ENCODE assay signal across 1 cellular context in genomic region chr2:58042486-58042970, GRCh38.
TF ChIP-seq lines count a peak whose summit lies in the region.

No MANE protein-coding gene starts in this region.

TF ChIP-seq in GM12878, 131 proteins besides CTCF, POLR2A, EP300 and RAD21 (continued from another document):
- TF ChIP-seq IRF3 (IDR thresholded peaks at IDR 0.05) (no peak), RUNX3 (IDR thresholded peaks at IDR 0.05; ENCODE audit: low read length) (peak; percentile 59; the same call in 1 of the 2 replicates), STAT3 (IDR thresholded peaks at IDR 0.05; ENCODE audit: low read depth, low read length) (no peak), MYB (IDR thresholded peaks at IDR 0.05; ENCODE audit: borderline replicate concordance, low read depth, low read length) (no peak), FOXM1 (IDR thresholded peaks at IDR 0.05; ENCODE audit: low read depth, low read length) (peak; percentile 28; the same call in 1 of the 2 replicates), ZNF217 (IDR thresholded peaks at IDR 0.05) (0 out of 2 replicates have a peak, but pooled peaks have one; percentile 28), IRF5 (IDR thresholded peaks at IDR 0.05; ENCODE audit: borderline replicate concordance) (no peak), NBN (IDR thresholded peaks at IDR 0.05) (0 out of 2 replicates have a peak, but pooled peaks have one; percentile 33), IKZF2 (IDR thresholded peaks at IDR 0.05) (peak in 1 of 2 experiments; percentile 11; a peak in 1 of 4 replicates), SMAD1 (IDR thresholded peaks at IDR 0.05; ENCODE audit: low read depth, partially characterized antibody) (peak; percentile 99), KDM1A (IDR thresholded peaks at IDR 0.05; ENCODE audit: borderline replicate concordance) (no peak), MXI1 (IDR thresholded peaks at IDR 0.05; ENCODE audit: low read depth, low read length) (0 out of 2 replicates have a peak, but pooled peaks have one; percentile 22), CHD4 (IDR thresholded peaks at IDR 0.05) (no peak), BHLHE40 (IDR thresholded peaks at IDR 0.05; ENCODE audit: borderline replicate concordance in 1 of 2, low read depth in 2 of 2, low read length in 1 of 2) (peak in 1 of 2 experiments; percentile 24; a peak in 1 of 4 replicates), PAX8 (IDR thresholded peaks at IDR 0.05) (no peak), NFIC (IDR thresholded peaks at IDR 0.05; ENCODE audit: low read depth, low read length) (peak; percentile 51; the same call in 1 of the 2 replicates)
- TF ChIP-seq, protein P1, sequence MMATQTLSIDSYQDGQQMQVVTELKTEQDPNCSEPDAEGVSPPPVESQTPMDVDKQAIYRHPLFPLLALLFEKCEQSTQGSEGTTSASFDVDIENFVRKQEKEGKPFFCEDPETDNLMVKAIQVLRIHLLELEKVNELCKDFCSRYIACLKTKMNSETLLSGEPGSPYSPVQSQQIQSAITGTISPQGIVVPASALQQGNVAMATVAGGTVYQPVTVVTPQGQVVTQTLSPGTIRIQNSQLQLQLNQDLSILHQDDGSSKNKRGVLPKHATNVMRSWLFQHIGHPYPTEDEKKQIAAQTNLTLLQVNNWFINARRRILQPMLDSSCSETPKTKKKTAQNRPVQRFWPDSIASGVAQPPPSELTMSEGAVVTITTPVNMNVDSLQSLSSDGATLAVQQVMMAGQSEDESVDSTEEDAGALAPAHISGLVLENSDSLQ (IDR thresholded peaks at IDR 0.05), result no peak
